1 cellular context compared by ENCODE assay signal in the genomic region with DNA sequence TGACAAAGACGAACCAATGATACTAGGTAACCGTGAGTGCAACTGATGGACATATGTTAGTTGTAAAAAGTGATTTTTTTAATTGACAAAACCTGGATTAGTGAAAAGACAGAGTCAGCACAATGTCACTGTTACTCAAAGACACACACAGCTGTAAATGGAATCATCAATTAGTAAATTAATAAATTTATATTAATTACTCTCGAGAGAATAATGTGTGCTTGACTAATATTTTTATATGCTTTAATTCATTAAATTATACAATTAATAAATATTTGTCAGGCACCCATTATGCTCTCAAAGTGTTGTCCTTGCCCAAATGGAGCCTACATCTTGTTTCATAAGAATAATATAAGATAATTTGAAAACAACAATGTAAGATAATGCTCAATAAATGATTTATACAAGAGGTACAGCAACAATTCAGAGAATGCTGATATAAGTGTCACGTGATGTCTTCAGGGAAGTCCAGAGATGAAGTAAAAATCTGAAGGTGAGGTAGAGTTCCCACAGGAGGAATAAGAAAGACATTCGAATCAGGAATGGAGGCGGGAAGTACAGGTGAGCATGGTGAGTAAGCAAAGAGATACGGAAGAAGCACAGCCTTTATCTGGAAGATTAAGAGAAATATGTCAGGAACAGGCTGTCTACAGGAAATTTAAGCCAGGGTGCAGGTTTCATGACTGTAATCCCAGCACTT.
TF ChIP-seq lines count a peak whose summit lies in the region.

No MANE protein-coding gene starts in this region.

TF ChIP-seq in HEK293, 187 proteins besides CTCF, POLR2A, EP300 and RAD21 (continued from another document):
- TF ChIP-seq, protein P1, sequence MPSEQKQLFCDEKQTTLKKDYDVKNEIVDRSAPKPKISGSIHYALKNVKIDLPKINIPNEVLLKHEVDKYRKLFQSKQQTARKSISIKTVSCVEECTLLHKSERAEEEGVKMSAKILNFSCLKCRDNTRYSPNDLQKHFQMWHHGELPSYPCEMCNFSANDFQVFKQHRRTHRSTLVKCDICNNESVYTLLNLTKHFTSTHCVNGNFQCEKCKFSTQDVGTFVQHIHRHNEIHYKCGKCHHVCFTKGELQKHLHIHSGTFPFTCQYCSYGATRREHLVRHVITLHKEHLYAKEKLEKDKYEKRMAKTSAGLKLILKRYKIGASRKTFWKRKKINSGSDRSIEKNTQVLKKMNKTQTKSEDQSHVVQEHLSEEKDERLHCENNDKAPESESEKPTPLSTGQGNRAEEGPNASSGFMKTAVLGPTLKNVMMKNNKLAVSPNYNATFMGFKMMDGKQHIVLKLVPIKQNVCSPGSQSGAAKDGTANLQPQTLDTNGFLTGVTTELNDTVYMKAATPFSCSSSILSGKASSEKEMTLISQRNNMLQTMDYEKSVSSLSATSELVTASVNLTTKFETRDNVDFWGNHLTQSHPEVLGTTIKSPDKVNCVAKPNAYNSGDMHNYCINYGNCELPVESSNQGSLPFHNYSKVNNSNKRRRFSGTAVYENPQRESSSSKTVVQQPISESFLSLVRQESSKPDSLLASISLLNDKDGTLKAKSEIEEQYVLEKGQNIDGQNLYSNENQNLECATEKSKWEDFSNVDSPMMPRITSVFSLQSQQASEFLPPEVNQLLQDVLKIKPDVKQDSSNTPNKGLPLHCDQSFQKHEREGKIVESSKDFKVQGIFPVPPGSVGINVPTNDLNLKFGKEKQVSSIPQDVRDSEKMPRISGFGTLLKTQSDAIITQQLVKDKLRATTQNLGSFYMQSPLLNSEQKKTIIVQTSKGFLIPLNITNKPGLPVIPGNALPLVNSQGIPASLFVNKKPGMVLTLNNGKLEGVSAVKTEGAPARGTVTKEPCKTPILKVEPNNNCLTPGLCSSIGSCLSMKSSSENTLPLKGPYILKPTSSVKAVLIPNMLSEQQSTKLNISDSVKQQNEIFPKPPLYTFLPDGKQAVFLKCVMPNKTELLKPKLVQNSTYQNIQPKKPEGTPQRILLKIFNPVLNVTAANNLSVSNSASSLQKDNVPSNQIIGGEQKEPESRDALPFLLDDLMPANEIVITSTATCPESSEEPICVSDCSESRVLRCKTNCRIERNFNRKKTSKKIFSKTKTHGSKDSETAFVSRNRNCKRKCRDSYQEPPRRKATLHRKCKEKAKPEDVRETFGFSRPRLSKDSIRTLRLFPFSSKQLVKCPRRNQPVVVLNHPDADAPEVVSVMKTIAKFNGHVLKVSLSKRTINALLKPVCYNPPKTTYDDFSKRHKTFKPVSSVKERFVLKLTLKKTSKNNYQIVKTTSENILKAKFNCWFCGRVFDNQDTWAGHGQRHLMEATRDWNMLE (tag by site-specific recombination; conservative IDR thresholded peaks at IDR 0.05; ENCODE audit: low read depth) = peak; percentile 33; the same call in 1 of the 2 replicates
- no peak; the same call in 1 of the 2 replicates for TF ChIP-seq ZNF335 (tag by site-specific recombination; conservative IDR thresholded peaks at IDR 0.05)
- TF ChIP-seq ZNF629 (tag by site-specific recombination; IDR thresholded peaks at IDR 0.05) = 0 out of 2 replicates have a peak, but pooled peaks have one; percentile 7
TF ChIP-seq in HEK293: peak in this region for 3.
